22 cellular contexts compared by ENCODE assay signal in genomic region chr20:61387961-61388360, GRCh38.
DNase-seq lines count a peak whose midpoint lies in the region; ATAC-seq, FAIRE-seq and TF ChIP-seq lines count a peak whose summit lies in the region.
"Had no signal": no experiment of that assay in that cellular context is flagged by ENCODE, and none has a peak within 500 bp of the region (broad histone marks: within the 10 kb centered on the region; RNA-seq: fewer than 3 reads in every experiment).

No MANE protein-coding gene starts in this region.

- ATAC-seq in GM21737 (IDR thresholded peaks at IDR 0.05; ENCODE audit: unreplicated experiment) = no peak
- no peak for ATAC-seq in GM18519 (IDR thresholded peaks at IDR 0.05; ENCODE audit: low FRiP score, unreplicated experiment)
- no peak for ATAC-seq in activated CD4-positive, alpha-beta T cell treated with anti-CD3 and anti-CD28 coated beads for 36 hours
- no peak for ATAC-seq in GM18909 (IDR thresholded peaks at IDR 0.05; ENCODE audit: poor library complexity, unreplicated experiment)
- ATAC-seq: psoas muscle had no signal

- no peaks in the 10 kb centered on the region for H3K27me3 Mint-ChIP-seq in brain
- peaks cover 8% of the 10 kb centered on the region for H3K27me3 Mint-ChIP-seq in nephron progenitor cell (ENCODE audit: low read depth, poor library complexity)
- peaks cover 6% of the 10 kb centered on the region for H3K27me3 Mint-ChIP-seq in activated CD4-positive, alpha-beta T cell treated with anti-CD3 and anti-CD28 coated beads for 36 hours
- H3K27me3 Mint-ChIP-seq: dendritic cell treated with granulocyte-macrophage colony-stimulating factor and Interleukin-4, amounts not matched to agents 40 ng/mL and 50 ng/mL, for 4 days had no signal

- H3K9me3 Mint-ChIP-seq in brain (peaks cover 19 to 54% (median 28%) of the 10 kb centered on the region in 5 experiments), nephron progenitor cell (peaks cover 28% of the 10 kb centered on the region)
- H3K9me3 Mint-ChIP-seq in activated CD4-positive, alpha-beta T cell treated with anti-CD3 and anti-CD28 coated beads for 36 hours (ENCODE audit: low read depth) = peaks cover 3% of the 10 kb centered on the region
- H3K9me3 Mint-ChIP-seq: activated T-cell treated with anti-CD3 and anti-CD28 coated beads, Interleukin-2, amount 50 U/mL, for 24 hours had no signal

- H3K36me3 ChIP-seq in A673 (ENCODE audit: insufficient read depth, low read length, poor library complexity, severe bottlenecking) = no peaks in the 10 kb centered on the region
- H3K36me3 ChIP-seq: cardiac muscle cell, SJSA1 had no signal

- H3K36me3 Mint-ChIP-seq in brain (peaks cover 37% of the 10 kb centered on the region), nephron progenitor cell (ENCODE audit: low read depth) (peaks cover 5% of the 10 kb centered on the region)
- H3K36me3 Mint-ChIP-seq in activated CD4-positive, alpha-beta T cell treated with anti-CD3 and anti-CD28 coated beads for 36 hours (ENCODE audit: low read depth) = no peaks in the 10 kb centered on the region

- H3K4me3 ChIP-seq in A673 (ENCODE audit: low read depth, low read length, poor library complexity, severe bottlenecking) = peak overlapping the region; percentile 26
- H3K4me3 ChIP-seq: cardiac muscle cell, K562, psoas muscle, SJSA1 had no signal

- peaks cover 19% of the 10 kb centered on the region for H3K4me1 ChIP-seq in A673 (ENCODE audit: insufficient read depth, low read length, poor library complexity, severe bottlenecking)
- H3K4me1 ChIP-seq: psoas muscle, SJSA1 had no signal

- intact Hi-C loops in A673 (cut with micrococcal nuclease; ENCODE audit: unreplicated experiment) = no loop called here
- intact Hi-C loops in activated CD4-positive, alpha-beta T cell treated with anti-CD3 and anti-CD28 coated beads for 36 hours (cut with DNase I, micrococcal nuclease) = no loop called here

- TF ChIP-seq CTCF in A673 (conservative IDR thresholded peaks at IDR 0.05; ENCODE audit: low read depth, low read length) = no peak
- TF ChIP-seq CTCF in brain (conservative IDR thresholded peaks at IDR 0.05) = no peak
- no peak for TF ChIP-seq CTCF in nephron progenitor cell (IDR thresholded peaks at IDR 0.05)

- peak overlapping the region in 4 of 5 experiments; percentile 15 to 36 (median 20) for H3K4me3 Mint-ChIP-seq in brain
- peak overlapping the region; percentile 52 for H3K4me3 Mint-ChIP-seq in nephron progenitor cell
- no peak overlapping the region for H3K4me3 Mint-ChIP-seq in activated CD4-positive, alpha-beta T cell treated with anti-CD3 and anti-CD28 coated beads for 36 hours
- H3K4me3 Mint-ChIP-seq: activated T-cell treated with anti-CD3 and anti-CD28 coated beads, Interleukin-2, amount 50 U/mL, for 24 hours; CD4-positive, alpha-beta T cell; dendritic cell treated with granulocyte-macrophage colony-stimulating factor and Interleukin-4, amounts not matched to agents 40 ng/mL and 50 ng/mL, for 4 days had no signal

- DNase-seq in A673 (ENCODE audit: low spot score) (no peak), HTR-8/SVneo (ENCODE audit: insufficient read length, low spot score) (no peak), nephron progenitor cell (no peak)
- DNase-seq in activated CD4-positive, alpha-beta T cell treated with anti-CD3 and anti-CD28 coated beads for 36 hours = no peak
- DNase-seq: activated naive CD4-positive, alpha-beta T cell; activated T-cell treated with anti-CD3 and anti-CD28 coated beads, Interleukin-2, amount 50 U/mL, for 24 hours; CD4-positive, alpha-beta T cell; MM.1S; NCI-H146; psoas muscle; T-helper 1 cell; trophoblast cell had no signal

- H3K4me1 Mint-ChIP-seq in brain (peaks cover 42% of the 10 kb centered on the region), nephron progenitor cell (peaks cover 34% of the 10 kb centered on the region)
- no peaks in the 10 kb centered on the region for H3K4me1 Mint-ChIP-seq in activated CD4-positive, alpha-beta T cell treated with anti-CD3 and anti-CD28 coated beads for 36 hours

- POLR2A ChIA-PET in A673 (lab: Charles Lee; ENCODE audit: low non-redundant PET) = interaction anchor here (0.8 kb wide), 1 partner anchor 48 kb away, joined by 12 read pairs; no protein-coding TSS in a partner anchor
- POLR2A ChIA-PET in activated CD4-positive, alpha-beta T cell treated with anti-CD3 and anti-CD28 coated beads for 36 hours (lab: Charles Lee) = no interaction called here

- CTCF ChIA-PET in A673 (lab: Charles Lee) = no interaction called here
- CTCF ChIA-PET in activated CD4-positive, alpha-beta T cell treated with anti-CD3 and anti-CD28 coated beads for 36 hours (lab: Charles Lee) = no interaction called here

- BruUV-seq in A673 (replicated peaks; lab: Mats Ljungman, UMichigan) = no TSS peak

- peak; percentile 44 for FAIRE-seq in HTR-8/SVneo (lab: Jason Lieb, UNC)
- FAIRE-seq: endometrium, GM19239, K562 had no signal

- H3K27ac Mint-ChIP-seq in brain (peak overlapping the region in 3 of 5 experiments; percentile 54 to 78 (median 57)), nephron progenitor cell (no peak overlapping the region)
- H3K27ac Mint-ChIP-seq in activated CD4-positive, alpha-beta T cell treated with anti-CD3 and anti-CD28 coated beads for 36 hours = no peak overlapping the region
- H3K27ac Mint-ChIP-seq: activated T-cell treated with anti-CD3 and anti-CD28 coated beads, Interleukin-2, amount 50 U/mL, for 24 hours; CD4-positive, alpha-beta T cell; dendritic cell treated with granulocyte-macrophage colony-stimulating factor and Interleukin-4, amounts not matched to agents 40 ng/mL and 50 ng/mL, for 4 days had no signal

- no peaks in the 10 kb centered on the region for H3K27me3 ChIP-seq in A673 (replicated peaks; ENCODE audit: insufficient read depth, low read depth, low read length, poor library complexity)
- H3K27me3 ChIP-seq: cardiac muscle cell, SJSA1 had no signal

- no peaks in the 10 kb centered on the region for H3K9me3 ChIP-seq in A673 (ENCODE audit: low read depth, low read length, poor library complexity, severe bottlenecking)
- H3K9me3 ChIP-seq: psoas muscle, SJSA1 had no signal

- H3K27ac ChIP-seq in A673 (ENCODE audit: low read depth, low read length, poor library complexity, severe bottlenecking) = no peak overlapping the region
- H3K27ac ChIP-seq: cardiac muscle cell, psoas muscle, SJSA1 had no signal

Comparison
In these comparisons a context has a peak if more than half of its experiments do, and no peak if none do; other contexts are left out.
1. H3K27ac Mint-ChIP-seq: peak in brain (3 of 5); none in nephron progenitor cell (single experiment) and activated CD4-positive, alpha-beta T cell treated with anti-CD3 and anti-CD28 coated beads for 36 hours (single experiment).